Comparison of ENCODE assay signal across 1 cellular context in genomic region chr2:241803387-241804325, GRCh38.
TF ChIP-seq lines count a peak whose summit lies in the region.

No MANE protein-coding gene starts in this region.

TF ChIP-seq in WTC11, 78 proteins besides CTCF, POLR2A, EP300 and RAD21 (continued from another document):
- peak; percentile 80; the same call in 1 of the 2 replicates for TF ChIP-seq FOXP4 (CRISPR knock-in tag; IDR thresholded peaks at IDR 0.05)
- 0 out of 2 replicates have a peak, but pooled peaks have one; percentile 60 for TF ChIP-seq STAT6 (CRISPR knock-in tag; conservative IDR thresholded peaks at IDR 0.05; ENCODE audit: low read depth)
- TF ChIP-seq ZNF138 (CRISPR knock-in tag; conservative IDR thresholded peaks at IDR 0.05) = peak; percentile 85; the same call in 1 of the 2 replicates
- TF ChIP-seq MXD4 (CRISPR knock-in tag; IDR thresholded peaks at IDR 0.05; ENCODE audit: borderline replicate concordance) = no peak
- peak; percentile 79; the same call in 1 of the 2 replicates for TF ChIP-seq NFE2L1 (CRISPR knock-in tag; IDR thresholded peaks at IDR 0.05)
- TF ChIP-seq ZNF317 (CRISPR knock-in tag; IDR thresholded peaks at IDR 0.05; ENCODE audit: borderline replicate concordance, low read depth) = 0 out of 2 replicates have a peak, but pooled peaks have one; percentile 29
- 0 out of 2 replicates have a peak, but pooled peaks have one; percentile 51 for TF ChIP-seq ELF4 (CRISPR knock-in tag; IDR thresholded peaks at IDR 0.05; ENCODE audit: low read depth)
- TF ChIP-seq ZSCAN18 (CRISPR knock-in tag; IDR thresholded peaks at IDR 0.05) = no peak
- no peak; the same call in 1 of the 2 replicates for TF ChIP-seq ZBTB21 (CRISPR knock-in tag; IDR thresholded peaks at IDR 0.05; ENCODE audit: borderline replicate concordance)
- peak; percentile 56; the same call in 1 of the 2 replicates for TF ChIP-seq ZNF281 (CRISPR knock-in tag; IDR thresholded peaks at IDR 0.05)
- TF ChIP-seq ZBTB43 (CRISPR knock-in tag; IDR thresholded peaks at IDR 0.05) = no peak
- no peak for TF ChIP-seq ATF6 (CRISPR knock-in tag; IDR thresholded peaks at IDR 0.05)
- peak; percentile 46; the same call in 1 of the 2 replicates for TF ChIP-seq CREB1 (CRISPR knock-in tag; IDR thresholded peaks at IDR 0.05)
- TF ChIP-seq MYBL2 (CRISPR knock-in tag; IDR thresholded peaks at IDR 0.05) = peak; percentile 56; the same call in 1 of the 2 replicates
- no peak for TF ChIP-seq ATF1 (CRISPR knock-in tag; IDR thresholded peaks at IDR 0.05)
- peak; percentile 45; the same call in 1 of the 2 replicates for TF ChIP-seq CBFB (CRISPR knock-in tag; IDR thresholded peaks at IDR 0.05; ENCODE audit: low read depth)
- peak; percentile 60; the same call in 1 of the 2 replicates for TF ChIP-seq ETV6 (CRISPR knock-in tag; IDR thresholded peaks at IDR 0.05)
- no peak; the same call in 1 of the 2 replicates for TF ChIP-seq CREM (CRISPR knock-in tag; IDR thresholded peaks at IDR 0.05)
- no peak for TF ChIP-seq PREB (CRISPR knock-in tag; IDR thresholded peaks at IDR 0.05; ENCODE audit: borderline replicate concordance)
- no peak for TF ChIP-seq AR (CRISPR knock-in tag; IDR thresholded peaks at IDR 0.05)
- TF ChIP-seq FOXK1 (CRISPR knock-in tag; IDR thresholded peaks at IDR 0.05) = peak; percentile 71; the same call in 1 of the 2 replicates
- 0 out of 2 replicates have a peak, but pooled peaks have one; percentile 29 for TF ChIP-seq HMGXB4 (CRISPR knock-in tag; IDR thresholded peaks at IDR 0.05)
- no peak for TF ChIP-seq ESRRA (CRISPR knock-in tag; IDR thresholded peaks at IDR 0.05; ENCODE audit: borderline replicate concordance)
- TF ChIP-seq TP53 (CRISPR knock-in tag; IDR thresholded peaks at IDR 0.05) = peak; percentile 97
- no peak; the same call in 1 of the 2 replicates for TF ChIP-seq ZNF263 (CRISPR knock-in tag; IDR thresholded peaks at IDR 0.05; ENCODE audit: low read depth)
- peak; percentile 95 for TF ChIP-seq MAX (CRISPR knock-in tag; IDR thresholded peaks at IDR 0.05)
